ENCODE assay signal across 14 cellular contexts in genomic region chr3:13880811-13881156, GRCh38. TPM values are rescaled to one million over a fixed set of nuclear protein-coding genes. Genes with fewer than 3 reads are reported as not detected.
DNase-seq lines count a peak whose midpoint lies in the region; ATAC-seq and TF ChIP-seq lines count a peak whose summit lies in the region.
"Had no signal": no experiment of that assay in that cellular context is flagged by ENCODE, and none has a peak within 500 bp of the region (broad histone marks: within the 10 kb centered on the region; RNA-seq: fewer than 3 reads in every experiment).

No MANE protein-coding gene starts in this region.

- peak overlapping the region; percentile 59 for H3K4me3 Mint-ChIP-seq in activated T-cell treated with anti-CD3 and anti-CD28 coated beads, Interleukin-2, amount 50 U/mL, for 4 hours
- no peak overlapping the region for H3K4me3 Mint-ChIP-seq in activated CD8-positive, alpha-beta T cell treated with anti-CD3 and anti-CD28 coated beads for 36 hours

- POLR2A ChIA-PET in activated CD8-positive, alpha-beta T cell treated with anti-CD3 and anti-CD28 coated beads for 36 hours (lab: Charles Lee) = interaction anchor here (0.7 to 2.6 kb wide), 3 partner anchors 223 to 243 kb away, joined by 3 to 10 read pairs (median 6); no protein-coding TSS in a partner anchor

- H3K9me3 ChIP-seq in iPS-20b (ENCODE audit: insufficient read depth, low read depth, low read length) (no peaks in the 10 kb centered on the region), sigmoid colon (peaks cover 0 to 1% (median 0%) of the 10 kb centered on the region in 4 donors)
- H3K9me3 ChIP-seq: adrenal gland, vagina had no signal

- H3K4me1 Mint-ChIP-seq in activated T-cell treated with anti-CD3 and anti-CD28 coated beads, Interleukin-2, amount 50 U/mL, for 4 hours (ENCODE audit: low read depth) = peaks cover 12% of the 10 kb centered on the region
- no peaks in the 10 kb centered on the region for H3K4me1 Mint-ChIP-seq in activated CD8-positive, alpha-beta T cell treated with anti-CD3 and anti-CD28 coated beads for 36 hours (ENCODE audit: low read depth)

- CTCF ChIA-PET in activated CD8-positive, alpha-beta T cell treated with anti-CD3 and anti-CD28 coated beads for 36 hours (lab: Charles Lee) = interaction anchor here (0.7 to 16.6 kb wide), 29 partner anchors 10 to 464 kb away, joined by 3 to 383 read pairs (median 4); no protein-coding TSS in a partner anchor

- TF ChIP-seq POLR2A in sigmoid colon (IDR thresholded peaks at IDR 0.05) = no peak
- TF ChIP-seq POLR2A in GM18505 (IDR thresholded peaks at IDR 0.05; ENCODE audit: borderline replicate concordance, extremely low read depth, insufficient read depth, insufficient read length) = no peak

- H3K27ac ChIP-seq in iPS-20b (ENCODE audit: low read length) = no peak overlapping the region
- H3K27ac ChIP-seq in sigmoid colon = no peak overlapping the region
- H3K27ac ChIP-seq: adrenal gland, vagina had no signal

- H3K4me3 ChIP-seq in iPS-20b (ENCODE audit: low read length) = peak overlapping the region; percentile 56; the same call in 1 of the 2 replicates
- no peak overlapping the region for H3K4me3 ChIP-seq in sigmoid colon
- H3K4me3 ChIP-seq: adrenal gland had no signal

- no peak for DNase-seq in activated T-cell treated with anti-CD3 and anti-CD28 coated beads, Interleukin-2, amount 50 U/mL, for 4 hours
- no peak for DNase-seq in activated T-cell treated with anti-CD3 and anti-CD28 coated beads, Interleukin-2, amount 50 U/mL, for 1 hour
- no peak for DNase-seq in activated CD8-positive, alpha-beta T cell treated with anti-CD3 and anti-CD28 coated beads for 36 hours
- DNase-seq in sigmoid colon (peak; percentile 46), NCI-H82 treated with DMSO at 0.1 percent for 48 hours (lab: John Stamatoyannopoulos, UW; ENCODE audit: unreplicated experiment) (no peak)
- DNase-seq: DND-41, T1000 had no signal

- TF ChIP-seq EP300 in sigmoid colon (IDR thresholded peaks at IDR 0.05) = no peak

- H3K36me3 Mint-ChIP-seq in activated T-cell treated with anti-CD3 and anti-CD28 coated beads, Interleukin-2, amount 50 U/mL, for 4 hours (ENCODE audit: insufficient read depth) = no peaks in the 10 kb centered on the region
- H3K36me3 Mint-ChIP-seq in activated CD8-positive, alpha-beta T cell treated with anti-CD3 and anti-CD28 coated beads for 36 hours (ENCODE audit: low read depth) = no peaks in the 10 kb centered on the region

- no peak overlapping the region for H3K27ac Mint-ChIP-seq in activated CD8-positive, alpha-beta T cell treated with anti-CD3 and anti-CD28 coated beads for 36 hours

- intact Hi-C loops in activated CD8-positive, alpha-beta T cell treated with anti-CD3 and anti-CD28 coated beads for 36 hours (cut with micrococcal nuclease) = loop anchor here (10.0 kb wide), 1 partner anchor 396 kb away; the partner anchor contains the start of gene HDAC11
- intact Hi-C loops in sigmoid colon (cut with DNase I) = no loop called here

- H3K36me3 ChIP-seq in iPS-20b (ENCODE audit: insufficient read depth, low read depth, low read length) (no peaks in the 10 kb centered on the region), sigmoid colon (no peaks in the 10 kb centered on the region)
- H3K36me3 ChIP-seq: adrenal gland, vagina had no signal

- H3K27me3 ChIP-seq in iPS-20b (ENCODE audit: insufficient read depth, low read length) (peaks cover 98% of the 10 kb centered on the region), sigmoid colon (peaks cover 29 to 72% (median 45%) of the 10 kb centered on the region in 3 donors)

- H3K9me3 Mint-ChIP-seq in activated T-cell treated with anti-CD3 and anti-CD28 coated beads, Interleukin-2, amount 50 U/mL, for 4 hours = no peaks in the 10 kb centered on the region
- H3K9me3 Mint-ChIP-seq in activated CD8-positive, alpha-beta T cell treated with anti-CD3 and anti-CD28 coated beads for 36 hours = no peaks in the 10 kb centered on the region

- 4 to 7% methylated on average over 15 of the region's 15 CpGs for WGBS in sigmoid colon, 2 donors

- peak; percentile 79 for TF ChIP-seq CTCF in activated CD8-positive, alpha-beta T cell treated with anti-CD3 and anti-CD28 coated beads for 36 hours (IDR thresholded peaks at IDR 0.05)
- TF ChIP-seq CTCF in sigmoid colon (IDR thresholded peaks at IDR 0.05) = no peak

- H3K9ac ChIP-seq in iPS-20b (ENCODE audit: low read depth, low read length) = no peak overlapping the region

- peaks cover 33% of the 10 kb centered on the region for H3K27me3 Mint-ChIP-seq in activated T-cell treated with anti-CD3 and anti-CD28 coated beads, Interleukin-2, amount 50 U/mL, for 4 hours (ENCODE audit: low read depth)
- H3K27me3 Mint-ChIP-seq in activated CD8-positive, alpha-beta T cell treated with anti-CD3 and anti-CD28 coated beads for 36 hours = peaks cover 33% of the 10 kb centered on the region

- no peak for ATAC-seq in activated T-cell treated with anti-CD3 and anti-CD28 coated beads, Interleukin-2, amount 50 U/mL, for 4 hours
- ATAC-seq in activated CD8-positive, alpha-beta T cell treated with anti-CD3 and anti-CD28 coated beads for 36 hours = peak; percentile 3
- no peak for ATAC-seq in GM18517 (IDR thresholded peaks at IDR 0.05; ENCODE audit: unreplicated experiment)
- no peak for ATAC-seq in GM18505 (IDR thresholded peaks at IDR 0.05; ENCODE audit: unreplicated experiment)

- H3K4me1 ChIP-seq in iPS-20b (ENCODE audit: insufficient read depth, low read length) (no peaks in the 10 kb centered on the region), sigmoid colon (peaks cover 0 to 33% (median 29%) of the 10 kb centered on the region in 4 donors)

RNA-seq across cellular contexts. Expression of gene WNT7A, which starts 0.9 kb away (rescaled TPM):
- under 1 TPM; 0.08 to 0.24 (median 0.10) TPM for total RNA-seq in activated T-cell treated with anti-CD3 and anti-CD28 coated beads, Interleukin-2, amount 50 U/mL, for 4 hours
- total RNA-seq in activated CD8-positive, alpha-beta T cell treated with anti-CD3 and anti-CD28 coated beads for 36 hours = under 1 TPM in 1 of 2 experiments, not detected in 1; 0.09 TPM
- total RNA-seq in sigmoid colon = not detected
- polyA plus RNA-seq in sigmoid colon = under 1 TPM in 1 of 3 donors, not detected in 2; 0.03 TPM
- total RNA-seq: OCI-LY7, vagina had no signal
- polyA plus RNA-seq: adrenal gland, AG04450 had no signal
